In the genomic region with DNA sequence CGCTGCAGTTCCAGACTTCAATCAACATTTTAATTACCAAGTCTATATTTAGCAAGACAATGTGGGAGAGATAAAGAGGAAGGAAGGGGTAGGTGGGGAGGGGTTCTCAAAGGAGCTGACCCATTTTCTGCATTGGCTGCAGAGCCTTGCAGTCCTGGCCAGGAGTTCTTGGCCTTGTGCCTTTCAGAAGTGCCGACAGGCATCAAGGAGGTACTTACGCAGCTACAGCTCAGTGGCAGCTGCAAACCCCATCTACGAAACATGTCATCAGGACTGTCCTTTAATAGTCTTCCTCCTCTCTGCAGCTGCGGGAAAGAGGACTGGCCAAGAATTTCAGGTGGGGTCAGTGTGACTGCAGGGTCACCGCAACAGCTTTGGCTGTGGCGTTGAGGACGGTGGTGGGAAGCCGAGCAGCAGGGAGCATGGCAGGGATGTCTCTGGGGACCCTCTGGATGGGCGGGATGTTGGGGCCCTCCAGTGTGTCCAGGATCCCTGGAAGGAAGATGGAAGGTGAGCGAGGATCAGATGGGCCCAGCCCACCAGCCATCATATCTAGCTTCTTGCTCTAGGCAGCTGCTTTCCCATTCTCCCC, we compare ENCODE assay signal across 1 cellular context.
TF ChIP-seq lines count a peak whose summit lies in the region.

No MANE protein-coding gene starts in this region.

TF ChIP-seq in IMR-90, 13 proteins besides CTCF, POLR2A, EP300 and RAD21:
- TF ChIP-seq, protein P1, sequence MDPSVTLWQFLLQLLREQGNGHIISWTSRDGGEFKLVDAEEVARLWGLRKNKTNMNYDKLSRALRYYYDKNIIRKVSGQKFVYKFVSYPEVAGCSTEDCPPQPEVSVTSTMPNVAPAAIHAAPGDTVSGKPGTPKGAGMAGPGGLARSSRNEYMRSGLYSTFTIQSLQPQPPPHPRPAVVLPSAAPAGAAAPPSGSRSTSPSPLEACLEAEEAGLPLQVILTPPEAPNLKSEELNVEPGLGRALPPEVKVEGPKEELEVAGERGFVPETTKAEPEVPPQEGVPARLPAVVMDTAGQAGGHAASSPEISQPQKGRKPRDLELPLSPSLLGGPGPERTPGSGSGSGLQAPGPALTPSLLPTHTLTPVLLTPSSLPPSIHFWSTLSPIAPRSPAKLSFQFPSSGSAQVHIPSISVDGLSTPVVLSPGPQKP (IDR thresholded peaks at IDR 0.05; ENCODE audit: borderline replicate concordance, low read depth, low read length), result no peak
- TF ChIP-seq RFX5 (IDR thresholded peaks at IDR 0.05; ENCODE audit: low read depth, low read length) (no peak), CEBPB (IDR thresholded peaks at IDR 0.05; ENCODE audit: low read depth, low read length) (no peak), CHD1 (IDR thresholded peaks at IDR 0.05; ENCODE audit: low read depth, low read length) (no peak), BHLHE40 (IDR thresholded peaks at IDR 0.05; ENCODE audit: low read depth, low read length) (no peak)
- TF ChIP-seq, protein P2, sequence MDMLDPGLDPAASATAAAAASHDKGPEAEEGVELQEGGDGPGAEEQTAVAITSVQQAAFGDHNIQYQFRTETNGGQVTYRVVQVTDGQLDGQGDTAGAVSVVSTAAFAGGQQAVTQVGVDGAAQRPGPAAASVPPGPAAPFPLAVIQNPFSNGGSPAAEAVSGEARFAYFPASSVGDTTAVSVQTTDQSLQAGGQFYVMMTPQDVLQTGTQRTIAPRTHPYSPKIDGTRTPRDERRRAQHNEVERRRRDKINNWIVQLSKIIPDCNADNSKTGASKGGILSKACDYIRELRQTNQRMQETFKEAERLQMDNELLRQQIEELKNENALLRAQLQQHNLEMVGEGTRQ (IDR thresholded peaks at IDR 0.05; ENCODE audit: low read depth, low read length), result no peak
